1 cellular context compared by ENCODE assay signal in the genomic region with DNA sequence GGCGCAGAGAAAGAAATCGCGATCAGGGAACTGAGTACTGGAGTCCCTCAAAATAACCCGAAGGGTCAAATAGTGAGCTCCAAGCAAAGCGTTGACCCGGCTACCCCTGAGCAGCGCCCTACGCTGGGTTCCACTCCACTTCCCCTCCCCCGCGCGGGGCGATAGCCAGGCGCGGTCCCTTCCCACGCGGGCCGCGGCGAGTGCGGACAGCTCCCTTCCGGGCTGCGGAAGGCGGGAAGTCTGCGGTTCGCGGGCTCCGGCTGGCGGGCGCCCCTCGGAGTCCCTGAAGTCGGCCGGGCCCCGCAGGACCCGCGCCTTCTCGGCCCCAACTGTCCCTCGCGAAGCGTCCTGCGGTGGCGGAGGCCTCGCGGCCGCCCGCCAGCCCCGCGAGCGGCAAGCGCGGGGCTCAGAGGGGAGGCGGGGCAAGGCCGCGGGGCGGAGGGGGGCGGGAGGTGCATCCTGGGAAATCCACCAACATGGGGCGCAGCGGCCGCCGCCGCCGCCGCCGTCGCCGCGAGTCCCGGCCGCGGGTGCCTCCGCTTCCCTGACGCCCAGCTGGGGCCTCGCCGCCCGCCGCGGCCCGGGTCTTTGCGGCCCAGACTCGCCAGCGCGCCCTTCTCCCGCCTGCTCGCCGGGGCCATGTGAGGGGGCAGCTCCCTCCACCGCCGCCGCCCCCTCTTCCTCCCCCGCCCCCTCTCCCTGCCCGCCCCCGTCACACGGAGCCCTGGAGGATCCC.
TF ChIP-seq lines count a peak whose summit lies in the region.

Gene QSER1, plus strand, starts transcription at position 457 of the 736 bp plus-strand sequence. CDS start 315 bp downstream, outside the sequence.

TF ChIP-seq in HepG2, 621 proteins besides CTCF, POLR2A, EP300 and RAD21 (continued from another document and continues in another):
- TF ChIP-seq, protein P1, sequence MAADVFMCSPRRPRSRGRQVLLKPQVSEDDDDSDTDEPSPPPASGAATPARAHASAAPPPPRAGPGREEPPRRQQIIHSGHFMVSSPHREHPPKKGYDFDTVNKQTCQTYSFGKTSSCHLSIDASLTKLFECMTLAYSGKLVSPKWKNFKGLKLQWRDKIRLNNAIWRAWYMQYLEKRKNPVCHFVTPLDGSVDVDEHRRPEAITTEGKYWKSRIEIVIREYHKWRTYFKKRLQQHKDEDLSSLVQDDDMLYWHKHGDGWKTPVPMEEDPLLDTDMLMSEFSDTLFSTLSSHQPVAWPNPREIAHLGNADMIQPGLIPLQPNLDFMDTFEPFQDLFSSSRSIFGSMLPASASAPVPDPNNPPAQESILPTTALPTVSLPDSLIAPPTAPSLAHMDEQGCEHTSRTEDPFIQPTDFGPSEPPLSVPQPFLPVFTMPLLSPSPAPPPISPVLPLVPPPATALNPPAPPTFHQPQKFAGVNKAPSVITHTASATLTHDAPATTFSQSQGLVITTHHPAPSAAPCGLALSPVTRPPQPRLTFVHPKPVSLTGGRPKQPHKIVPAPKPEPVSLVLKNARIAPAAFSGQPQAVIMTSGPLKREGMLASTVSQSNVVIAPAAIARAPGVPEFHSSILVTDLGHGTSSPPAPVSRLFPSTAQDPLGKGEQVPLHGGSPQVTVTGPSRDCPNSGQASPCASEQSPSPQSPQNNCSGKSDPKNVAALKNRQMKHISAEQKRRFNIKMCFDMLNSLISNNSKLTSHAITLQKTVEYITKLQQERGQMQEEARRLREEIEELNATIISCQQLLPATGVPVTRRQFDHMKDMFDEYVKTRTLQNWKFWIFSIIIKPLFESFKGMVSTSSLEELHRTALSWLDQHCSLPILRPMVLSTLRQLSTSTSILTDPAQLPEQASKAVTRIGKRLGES (CRISPR knock-in tag; IDR thresholded peaks at IDR 0.05; ENCODE audit: borderline replicate concordance) = no peak
- 0 out of 2 replicates have a peak, but pooled peaks have one; percentile 22 for TF ChIP-seq ZNF232 (CRISPR knock-in tag; IDR thresholded peaks at IDR 0.05; ENCODE audit: borderline replicate concordance)
- no peak for TF ChIP-seq ZBED4 (CRISPR knock-in tag; IDR thresholded peaks at IDR 0.05; ENCODE audit: borderline replicate concordance)
- TF ChIP-seq ZNF446 (CRISPR knock-in tag; IDR thresholded peaks at IDR 0.05) = peak; percentile 80; the same call in 1 of the 2 replicates
- TF ChIP-seq ZNF44 (CRISPR knock-in tag; IDR thresholded peaks at IDR 0.05) = 0 out of 2 replicates have a peak, but pooled peaks have one; percentile 53
- 0 out of 2 replicates have a peak, but pooled peaks have one; percentile 56 for TF ChIP-seq ZNF33B (CRISPR knock-in tag; IDR thresholded peaks at IDR 0.05)
- TF ChIP-seq ZNF549 (CRISPR knock-in tag; IDR thresholded peaks at IDR 0.05) = no peak
- TF ChIP-seq NR2F2 (IDR thresholded peaks at IDR 0.05; ENCODE audit: borderline replicate concordance, low read depth) = no peak
- TF ChIP-seq, protein P2, sequence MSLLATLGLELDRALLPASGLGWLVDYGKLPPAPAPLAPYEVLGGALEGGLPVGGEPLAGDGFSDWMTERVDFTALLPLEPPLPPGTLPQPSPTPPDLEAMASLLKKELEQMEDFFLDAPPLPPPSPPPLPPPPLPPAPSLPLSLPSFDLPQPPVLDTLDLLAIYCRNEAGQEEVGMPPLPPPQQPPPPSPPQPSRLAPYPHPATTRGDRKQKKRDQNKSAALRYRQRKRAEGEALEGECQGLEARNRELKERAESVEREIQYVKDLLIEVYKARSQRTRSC (CRISPR knock-in tag; IDR thresholded peaks at IDR 0.05; ENCODE audit: low read depth) = peak; percentile 66; the same call in 1 of the 2 replicates
- no peak for TF ChIP-seq ZNF878 (CRISPR knock-in tag; IDR thresholded peaks at IDR 0.05)
- no peak for TF ChIP-seq KDM4B (CRISPR knock-in tag; IDR thresholded peaks at IDR 0.05)
- TF ChIP-seq MIXL1 (CRISPR knock-in tag; IDR thresholded peaks at IDR 0.05) = no peak
- TF ChIP-seq IRF9 (CRISPR knock-in tag; IDR thresholded peaks at IDR 0.05; ENCODE audit: borderline replicate concordance) = peak; percentile 72; the same call in 1 of the 2 replicates
- 0 out of 2 replicates have a peak, but pooled peaks have one; percentile 66 for TF ChIP-seq MYC (CRISPR knock-in tag; IDR thresholded peaks at IDR 0.05; ENCODE audit: borderline replicate concordance)
- TF ChIP-seq ZNF556 (CRISPR knock-in tag; IDR thresholded peaks at IDR 0.05; ENCODE audit: borderline replicate concordance) = peak; percentile 55; the same call in 1 of the 2 replicates
- no peak for TF ChIP-seq RXRB (CRISPR knock-in tag; IDR thresholded peaks at IDR 0.05; ENCODE audit: borderline replicate concordance)
- no peak for TF ChIP-seq ZNF761 (CRISPR knock-in tag; conservative IDR thresholded peaks at IDR 0.05)
- no peak for TF ChIP-seq JUND (CRISPR knock-in tag; IDR thresholded peaks at IDR 0.05)
- TF ChIP-seq MLX (CRISPR knock-in tag; IDR thresholded peaks at IDR 0.05) = no peak
- no peak for TF ChIP-seq PHF5A (CRISPR knock-in tag; IDR thresholded peaks at IDR 0.05; ENCODE audit: low read depth, unreplicated experiment)
- TF ChIP-seq ZNF777 (CRISPR knock-in tag; IDR thresholded peaks at IDR 0.05) = peak; percentile 22; the same call in 1 of the 2 replicates
- TF ChIP-seq, protein P3, sequence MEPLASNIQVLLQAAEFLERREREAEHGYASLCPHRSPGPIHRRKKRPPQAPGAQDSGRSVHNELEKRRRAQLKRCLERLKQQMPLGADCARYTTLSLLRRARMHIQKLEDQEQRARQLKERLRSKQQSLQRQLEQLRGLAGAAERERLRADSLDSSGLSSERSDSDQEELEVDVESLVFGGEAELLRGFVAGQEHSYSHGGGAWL (CRISPR knock-in tag; IDR thresholded peaks at IDR 0.05) = peak; percentile 71
- TF ChIP-seq KDM3A (CRISPR knock-in tag; IDR thresholded peaks at IDR 0.05; ENCODE audit: low read depth) = no peak
- no peak for TF ChIP-seq BCL6 (CRISPR knock-in tag; IDR thresholded peaks at IDR 0.05)
- 0 out of 2 replicates have a peak, but pooled peaks have one; percentile 68 for TF ChIP-seq ZNF709 (CRISPR knock-in tag; IDR thresholded peaks at IDR 0.05)
- peak; percentile 66 for TF ChIP-seq MXD1 (CRISPR knock-in tag; IDR thresholded peaks at IDR 0.05)
- no peak for TF ChIP-seq TEAD2 (CRISPR knock-in tag; IDR thresholded peaks at IDR 0.05)
- TF ChIP-seq ZNF839 (CRISPR knock-in tag; IDR thresholded peaks at IDR 0.05; ENCODE audit: borderline replicate concordance) = no peak
- no peak for TF ChIP-seq BRD4 (CRISPR knock-in tag; IDR thresholded peaks at IDR 0.05)
- no peak for TF ChIP-seq ONECUT2 (CRISPR knock-in tag; IDR thresholded peaks at IDR 0.05)
- no peak for TF ChIP-seq ZNF782 (CRISPR knock-in tag; IDR thresholded peaks at IDR 0.05; ENCODE audit: borderline replicate concordance)
- peak; percentile 79 for TF ChIP-seq MAX (IDR thresholded peaks at IDR 0.05)
- no peak for TF ChIP-seq ZNF558 (CRISPR knock-in tag; IDR thresholded peaks at IDR 0.05; ENCODE audit: borderline replicate concordance)
- no peak for TF ChIP-seq KLF16 (CRISPR knock-in tag; IDR thresholded peaks at IDR 0.05)
- TF ChIP-seq, protein P4, sequence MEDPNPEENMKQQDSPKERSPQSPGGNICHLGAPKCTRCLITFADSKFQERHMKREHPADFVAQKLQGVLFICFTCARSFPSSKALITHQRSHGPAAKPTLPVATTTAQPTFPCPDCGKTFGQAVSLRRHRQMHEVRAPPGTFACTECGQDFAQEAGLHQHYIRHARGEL (CRISPR knock-in tag; IDR thresholded peaks at IDR 0.05) = no peak
- TF ChIP-seq ZNF326 (CRISPR knock-in tag; IDR thresholded peaks at IDR 0.05; ENCODE audit: borderline replicate concordance) = no peak
- TF ChIP-seq U2AF1 (optimal IDR thresholded peaks at IDR 0.05; ENCODE audit: low read depth, low read length) = peak; percentile 55
- peak; percentile 63 for TF ChIP-seq ZNF143 (CRISPR knock-in tag; IDR thresholded peaks at IDR 0.05)
- TF ChIP-seq HNRNPUL1 (IDR thresholded peaks at IDR 0.05; ENCODE audit: low read depth, low read length) = no peak
- no peak for TF ChIP-seq NBN (conservative IDR thresholded peaks at IDR 0.05)
- no peak for TF ChIP-seq XRCC5 (optimal IDR thresholded peaks at IDR 0.05; ENCODE audit: low read length)
- no peak for TF ChIP-seq TRIM22 (IDR thresholded peaks at IDR 0.05)
- TF ChIP-seq GTF3A (CRISPR knock-in tag; conservative IDR thresholded peaks at IDR 0.05) = no peak
- no peak for TF ChIP-seq ARID5B (CRISPR knock-in tag; IDR thresholded peaks at IDR 0.05)
- no peak for TF ChIP-seq PITX1 (CRISPR knock-in tag; IDR thresholded peaks at IDR 0.05)
- no peak for TF ChIP-seq ZIK1 (CRISPR knock-in tag; IDR thresholded peaks at IDR 0.05; ENCODE audit: borderline replicate concordance, low read depth)
